Comparison of ENCODE assay signal across 8 cellular contexts in genomic region chr5:40797273-40798011, GRCh38. TPM values are rescaled to one million over a fixed set of nuclear protein-coding genes. Genes with fewer than 3 reads are reported as not detected.
A peak's percentile ranks its signal among the peaks of the same experiment; 100 is the strongest.
DNase-seq lines count a peak whose midpoint lies in the region; ATAC-seq lines count a peak whose summit lies in the region.

No MANE protein-coding gene starts in this region.

- H2BK120ac ChIP-seq in mesenchymal stem cell (ENCODE audit: low read depth, low read length), result peak overlapping the region; percentile 71

- peak overlapping the region; percentile 96 for H2BK15ac ChIP-seq in mesenchymal stem cell (ENCODE audit: low read depth, poor library complexity, severe bottlenecking)

- H2BK5ac ChIP-seq in mesenchymal stem cell (ENCODE audit: low read depth, low read length, poor library complexity, severe bottlenecking), result peak overlapping the region; percentile 2

- DNase-seq in Ammon's horn (ENCODE audit: low spot score) (peak; percentile 59), NCI-H82 (lab: John Stamatoyannopoulos, UW) (peak; percentile 72), mesenchymal stem cell (peak; percentile 75)
- DNase-seq in activated CD8-positive, alpha-beta T cell treated with anti-CD3 and anti-CD28 coated beads, Interleukin-2, amount 10 ng/mL, durations not matched to agents 7 days and 5 days, result peak; percentile 81
- DNase-seq in effector CD8-positive, alpha-beta T cell (lab: John Stamatoyannopoulos, UW), result peak; percentile 68
- peak; percentile 55 for DNase-seq in stimulated activated CD8-positive, alpha-beta memory T cell treated with anti-CD3 and anti-CD28 coated beads, Interleukin-12 subunit alpha, Interleukin-12 subunit beta, amount 100 ng/mL, for 24 hours (ENCODE audit: extremely low read depth)

- H3K4me1 ChIP-seq in mesenchymal stem cell (ENCODE audit: control insufficient read depth, insufficient read depth, low read depth, low read length), result no peaks in the 10 kb centered on the region

- H3K4me3 Mint-ChIP-seq in activated CD8-positive, alpha-beta T cell treated with anti-CD3 and anti-CD28 coated beads, Interleukin-2, amount 10 ng/mL, durations not matched to agents 7 days and 5 days, result peak overlapping the region; percentile 82

- H2AFZ ChIP-seq in mesenchymal stem cell (ENCODE audit: low read depth, low read length), result peak overlapping the region; percentile 93

- no peak overlapping the region for H2AK5ac ChIP-seq in mesenchymal stem cell (ENCODE audit: low read length, severe bottlenecking)

- H3K4me1 Mint-ChIP-seq in activated CD8-positive, alpha-beta T cell treated with anti-CD3 and anti-CD28 coated beads, Interleukin-2, amount 10 ng/mL, durations not matched to agents 7 days and 5 days (ENCODE audit: low read depth), result peaks cover 38% of the 10 kb centered on the region

- no peaks in the 10 kb centered on the region for H3K9me3 Mint-ChIP-seq in activated CD8-positive, alpha-beta T cell treated with anti-CD3 and anti-CD28 coated beads, Interleukin-2, amount 10 ng/mL, durations not matched to agents 7 days and 5 days (ENCODE audit: insufficient read depth)

- no peaks in the 10 kb centered on the region for H3K27me3 ChIP-seq in mesenchymal stem cell (ENCODE audit: control insufficient read depth in 1 of 2, insufficient read depth in 1 of 2, low read length in 2 of 2)

- peaks cover 33% of the 10 kb centered on the region for H3K36me3 Mint-ChIP-seq in activated CD8-positive, alpha-beta T cell treated with anti-CD3 and anti-CD28 coated beads, Interleukin-2, amount 10 ng/mL, durations not matched to agents 7 days and 5 days (ENCODE audit: low read depth)

- H3K9ac ChIP-seq in mesenchymal stem cell (ENCODE audit: low read length), result peak overlapping the region; percentile 92

- H4K8ac ChIP-seq in mesenchymal stem cell (ENCODE audit: low read length), result peak overlapping the region; percentile 86

- H3K9me3 ChIP-seq in mesenchymal stem cell (ENCODE audit: control insufficient read depth, low read length), result no peaks in the 10 kb centered on the region

- peak overlapping the region; percentile 96 for H3K27ac ChIP-seq in mesenchymal stem cell (ENCODE audit: low read length, poor library complexity, severe bottlenecking)

- H4K91ac ChIP-seq in mesenchymal stem cell (ENCODE audit: low read length), result no peak overlapping the region

- H3K4me2 ChIP-seq in mesenchymal stem cell (ENCODE audit: low read length, poor library complexity, severe bottlenecking), result peak overlapping the region; percentile 60

- H3K18ac ChIP-seq in mesenchymal stem cell (ENCODE audit: low read depth in 1 of 2, low read length in 2 of 2), result peak overlapping the region; percentile 81 to 96

- H3K27me3 Mint-ChIP-seq in activated CD8-positive, alpha-beta T cell treated with anti-CD3 and anti-CD28 coated beads, Interleukin-2, amount 10 ng/mL, durations not matched to agents 7 days and 5 days (ENCODE audit: low read depth), result peaks cover 5% of the 10 kb centered on the region

- CTCF ChIA-PET in activated CD8-positive, alpha-beta T cell treated with anti-CD3 and anti-CD28 coated beads, Interleukin-2, amount 10 ng/mL, durations not matched to agents 7 days and 5 days (lab: Charles Lee), result interaction anchor here (1.5 kb wide), 1 partner anchor 16 kb away, joined by 5 read pairs; no protein-coding TSS in a partner anchor

- H3K27ac Mint-ChIP-seq in activated CD8-positive, alpha-beta T cell treated with anti-CD3 and anti-CD28 coated beads, Interleukin-2, amount 10 ng/mL, durations not matched to agents 7 days and 5 days, result peak overlapping the region; percentile 91

- H3K14ac ChIP-seq in mesenchymal stem cell (ENCODE audit: low read length in 2 of 2), result peak overlapping the region in 1 of 2 experiments; percentile 99

- H3K4ac ChIP-seq in mesenchymal stem cell (ENCODE audit: low read depth in 1 of 2, low read length in 2 of 2), result peak overlapping the region; percentile 13 to 96

- POLR2A ChIA-PET in activated CD8-positive, alpha-beta T cell treated with anti-CD3 and anti-CD28 coated beads, Interleukin-2, amount 10 ng/mL, durations not matched to agents 7 days and 5 days (lab: Charles Lee), result interaction anchor here (0.6 to 2.5 kb wide), 6 partner anchors 9 to 1144 kb away, joined by 3 to 7 read pairs (median 4); partner anchors contain the start of genes RPL37 and TTC33

- H3K79me1 ChIP-seq in mesenchymal stem cell (replicated peaks; ENCODE audit: low read length, poor library complexity, severe bottlenecking), result no peaks in the 10 kb centered on the region

- ATAC-seq in GM19395 (IDR thresholded peaks at IDR 0.05; ENCODE audit: unreplicated experiment) (peak; percentile 49), HG03520 (IDR thresholded peaks at IDR 0.05; ENCODE audit: unreplicated experiment) (peak; percentile 29)
- ATAC-seq in activated CD8-positive, alpha-beta T cell treated with anti-CD3 and anti-CD28 coated beads, Interleukin-2, amount 10 ng/mL, durations not matched to agents 7 days and 5 days, result peak; percentile 67

- H3K4me3 ChIP-seq in mesenchymal stem cell (ENCODE audit: insufficient read depth in 1 of 2, low read depth in 1 of 2, low read length in 2 of 2), result peak overlapping the region; percentile 82 to 91

- H2BK12ac ChIP-seq in mesenchymal stem cell (ENCODE audit: low read length in 2 of 2), result peak overlapping the region in 1 of 2 experiments; percentile 76

- WGBS in mesenchymal stem cell, result under 1% methylated on average over 29 of the region's 56 CpGs

- H3K36me3 ChIP-seq in mesenchymal stem cell (ENCODE audit: control insufficient read depth in 1 of 2, insufficient read depth in 2 of 2, low read depth in 1 of 2, low read length in 2 of 2), result peaks cover 0 to 7% of the 10 kb centered on the region in 2 experiments

- H3K23ac ChIP-seq in mesenchymal stem cell (ENCODE audit: low read length in 2 of 2), result peak overlapping the region in 1 of 2 experiments; percentile 34

RNA-seq across cellular contexts. Expression of gene PRKAA1, which starts 0.7 kb away (rescaled TPM):
- 10 to 100 TPM; 70.8 to 72.3 TPM for total RNA-seq in activated CD8-positive, alpha-beta T cell treated with anti-CD3 and anti-CD28 coated beads, Interleukin-2, amount 10 ng/mL, durations not matched to agents 7 days and 5 days
- polyA plus RNA-seq in mesenchymal stem cell (2013, experiment 1 of 2), result 64.0 TPM
- polyA plus RNA-seq in mesenchymal stem cell (2013, experiment 2 of 2), result 64.5 TPM

RNA-seq across cellular contexts. Expression of gene RPL37, which starts 37.6 kb away (rescaled TPM):
- 1,000 to 10,000 TPM; 1,566 to 1,592 TPM for total RNA-seq in activated CD8-positive, alpha-beta T cell treated with anti-CD3 and anti-CD28 coated beads, Interleukin-2, amount 10 ng/mL, durations not matched to agents 7 days and 5 days
- 5,031 TPM for polyA plus RNA-seq in mesenchymal stem cell (2013, experiment 1 of 2)
- 4,706 TPM for polyA plus RNA-seq in mesenchymal stem cell (2013, experiment 2 of 2)

RNA-seq across cellular contexts. Expression of gene TTC33, which starts 41.7 kb away (rescaled TPM):
- total RNA-seq in activated CD8-positive, alpha-beta T cell treated with anti-CD3 and anti-CD28 coated beads, Interleukin-2, amount 10 ng/mL, durations not matched to agents 7 days and 5 days, result 10 to 100 TPM; 13.4 to 14.0 TPM
- 6.4 TPM for polyA plus RNA-seq in mesenchymal stem cell (2013, experiment 1 of 2)
- polyA plus RNA-seq in mesenchymal stem cell (2013, experiment 2 of 2), result 6.5 TPM

RNA-seq across cellular contexts. Expression of gene CARD6, which starts 43.7 kb away (rescaled TPM):
- total RNA-seq in activated CD8-positive, alpha-beta T cell treated with anti-CD3 and anti-CD28 coated beads, Interleukin-2, amount 10 ng/mL, durations not matched to agents 7 days and 5 days, result 1 to 10 TPM; 3.0 to 3.4 TPM
- 3.8 TPM for polyA plus RNA-seq in mesenchymal stem cell (2013, experiment 1 of 2)
- polyA plus RNA-seq in mesenchymal stem cell (2013, experiment 2 of 2), result 3.9 TPM

Comparison
In these comparisons a context has a peak if more than half of its experiments do, and no peak if none do; other contexts are left out.
1. Peak in every context shown above with its lines: DNase-seq, ATAC-seq, H3K4me3 ChIP-seq and H3K27ac ChIP-seq.